Comparison of ENCODE assay signal across 11 cellular contexts in the genomic region with DNA sequence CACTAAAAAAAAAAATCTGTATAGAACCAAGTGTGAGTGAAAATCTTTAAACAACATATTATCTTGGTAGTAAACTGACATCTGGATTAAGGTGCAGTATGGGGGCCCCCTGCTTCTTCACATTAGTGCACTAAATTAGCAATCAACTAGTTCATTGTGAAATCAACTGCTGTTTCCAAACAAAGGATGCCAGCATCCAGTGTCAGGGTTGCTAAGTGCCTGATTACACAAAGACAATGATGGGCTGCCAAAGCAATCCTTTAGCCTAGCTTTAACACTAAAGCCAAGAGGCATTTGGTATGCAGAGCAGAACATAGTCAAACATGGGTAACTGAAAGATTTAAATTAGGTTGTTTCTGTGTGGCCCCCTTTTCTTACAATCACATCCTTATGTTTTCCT.
A peak's percentile ranks its signal among the peaks of the same experiment; 100 is the strongest.
DNase-seq lines count a peak whose midpoint lies in the region; ATAC-seq and FAIRE-seq lines count a peak whose summit lies in the region.
"Had no signal": no experiment of that assay in that cellular context is flagged by ENCODE, and none has a peak within 500 bp of the region (broad histone marks: within the 10 kb centered on the region; RNA-seq: fewer than 3 reads in every experiment).

No MANE protein-coding gene starts in this region.

- H4K20me1 ChIP-seq in Karpas-422 (ENCODE audit: insufficient read depth, low read depth, low read length) = no peaks in the 10 kb centered on the region

- H3K9me2 ChIP-seq in Karpas-422 (replicated peaks; ENCODE audit: insufficient read depth, low read length) = no peaks in the 10 kb centered on the region

- H2AFZ ChIP-seq in Karpas-422 (ENCODE audit: low read length) = peak overlapping the region; percentile 92; the same call in 1 of the 2 replicates

- no peak for ATAC-seq in GM18861 (IDR thresholded peaks at IDR 0.05; ENCODE audit: unreplicated experiment)
- ATAC-seq: stimulated activated effector memory CD8-positive, alpha-beta T cell treated with anti-CD3 and anti-CD28 coated beads, Interleukin-12 subunit alpha, Interleukin-12 subunit beta, amount 100 ng/mL, for 72 hours had no signal

- no peak overlapping the region for H3K4me2 ChIP-seq in Karpas-422 (ENCODE audit: low read depth, low read length, poor library complexity, severe bottlenecking)

- no peaks in the 10 kb centered on the region for H3K79me2 ChIP-seq in Karpas-422 (ENCODE audit: low read length)

- H3K4me1 ChIP-seq in Karpas-422 (ENCODE audit: low read length) = peaks cover 4% of the 10 kb centered on the region; the same call in 1 of the 2 replicates

- no peaks in the 10 kb centered on the region for H3K27me3 ChIP-seq in Karpas-422 (ENCODE audit: low read length)

- no peak overlapping the region for H3K27ac ChIP-seq in Karpas-422 (ENCODE audit: low read length)

- DNase-seq in COR-L47 (lab: John Stamatoyannopoulos, UW) (peak; percentile 85), Karpas-422 (no peak), iPS DF 19.7 (ENCODE audit: low read depth, low spot score) (peak; percentile 65), cortex of kidney (lab: John Stamatoyannopoulos, UW) (no peak), activated T-cell treated with anti-CD3 and anti-CD28 coated beads for 4 hours (no peak), 8988T (no peak)
- DNase-seq: Calu3 had no signal

- no peak overlapping the region for H3K4me3 ChIP-seq in Karpas-422 (ENCODE audit: low read length)

- H3K9me3 ChIP-seq in Karpas-422 (ENCODE audit: low read length) = peaks cover 2% of the 10 kb centered on the region; the same call in 1 of the 2 replicates

- peak; percentile 56 for FAIRE-seq in TTC549 (lab: Jason Lieb, UNC)
- FAIRE-seq: GM12891 had no signal

- no peak overlapping the region for H3K9ac ChIP-seq in Karpas-422 (ENCODE audit: low read length)

- no peaks in the 10 kb centered on the region for H3K36me3 ChIP-seq in Karpas-422 (ENCODE audit: insufficient read depth, low read length)

Comparison
In these comparisons a context has a peak if more than half of its experiments do, and no peak if none do; other contexts are left out.
1. DNase-seq: peak in COR-L47 (single experiment) and iPS DF 19.7 (single experiment); none in Karpas-422 (single experiment), cortex of kidney (single experiment), activated T-cell treated with anti-CD3 and anti-CD28 coated beads for 4 hours (single experiment) and 8988T (single experiment).